In the genomic region with DNA sequence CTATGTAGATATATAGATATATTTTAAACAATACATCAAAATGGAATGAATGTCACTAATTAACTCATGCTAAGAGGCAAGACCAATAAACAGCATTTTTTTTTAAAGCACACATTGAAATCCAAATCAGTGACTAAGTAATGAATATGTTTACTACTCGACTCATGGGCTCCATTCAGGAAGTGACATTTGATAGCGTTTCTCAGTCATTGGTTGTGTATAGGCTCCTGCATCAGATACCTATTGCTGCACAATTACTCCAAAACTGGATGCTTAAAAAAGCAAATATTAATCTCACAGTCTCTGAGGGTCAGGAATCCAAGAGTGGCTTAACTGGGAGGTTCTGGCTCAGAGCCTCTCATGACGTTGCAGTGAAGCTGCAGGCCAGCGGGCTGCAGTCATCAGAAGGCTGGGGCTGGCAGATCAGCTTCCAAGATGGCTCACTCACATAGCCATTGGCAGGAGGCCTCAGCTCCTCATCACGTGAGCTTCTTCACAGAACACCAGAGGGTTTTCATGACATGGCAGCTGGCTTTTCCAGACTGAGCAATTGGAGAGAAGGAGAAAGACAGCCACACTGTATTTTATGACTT, we compare ENCODE assay signal across 11 cellular contexts.
A peak's percentile ranks its signal among the peaks of the same experiment; 100 is the strongest.
DNase-seq lines count a peak whose midpoint lies in the region; ATAC-seq and TF ChIP-seq lines count a peak whose summit lies in the region.
"Had no signal": no experiment of that assay in that cellular context is flagged by ENCODE, and none has a peak within 500 bp of the region (broad histone marks: within the 10 kb centered on the region; RNA-seq: fewer than 3 reads in every experiment).

No MANE protein-coding gene starts in this region.

- H3K36me3 ChIP-seq in thyroid gland = no peaks in the 10 kb centered on the region
- H3K36me3 ChIP-seq: ascending aorta had no signal

- POLR2A ChIA-PET in GM10248 (lab: Yijun Ruan, JAX) = no interaction called here

- intact Hi-C loops in right cardiac atrium (cut with DNase I) = no loop called here
- intact Hi-C loops in thyroid gland (cut with DNase I) = no loop called here

- TF ChIP-seq POLR2A in thyroid gland (IDR thresholded peaks at IDR 0.05) = no peak

- CTCF ChIA-PET in GM10248 (lab: Yijun Ruan, JAX) = no interaction called here

- ATAC-seq in right cardiac atrium (peak; percentile 78 to 81), HG02970 (IDR thresholded peaks at IDR 0.05; ENCODE audit: low FRiP score, unreplicated experiment) (no peak), GM19395 (IDR thresholded peaks at IDR 0.05; ENCODE audit: unreplicated experiment) (no peak)

- DNase-seq in NCI-H146 (lab: John Stamatoyannopoulos, UW) (peak; percentile 14), NCI-H146 treated with DMSO at 0.1 percent for 48 hours (lab: John Stamatoyannopoulos, UW; ENCODE audit: unreplicated experiment) (no peak), astrocyte of the hippocampus (ENCODE audit: low read depth, low spot score) (peak; percentile 41), right cardiac atrium (peak; percentile 82 to 93 (median 87)), thyroid gland (peak; percentile 25 to 42), GM10248 (ENCODE audit: extremely low spot score) (no peak)
- DNase-seq: 8988T, GOT3 had no signal

- 36% methylated on average over 5 of the region's 5 CpGs for WGBS in right cardiac atrium
- WGBS in thyroid gland, 2 donors = 38 to 71% methylated on average over 5 of the region's 5 CpGs

- H3K4me3 ChIP-seq in right cardiac atrium (ENCODE audit: low read length) = no peak overlapping the region
- no peak overlapping the region for H3K4me3 ChIP-seq in thyroid gland (replicated peaks in 1 of 3)
- H3K4me3 ChIP-seq: ascending aorta had no signal

- H3K27me3 ChIP-seq in right cardiac atrium (ENCODE audit: control insufficient read depth, insufficient read depth) (no peaks in the 10 kb centered on the region), thyroid gland (no peaks in the 10 kb centered on the region)
- H3K27me3 ChIP-seq: ascending aorta had no signal

- peaks cover 3% of the 10 kb centered on the region for H3K4me1 ChIP-seq in right cardiac atrium (ENCODE audit: control insufficient read depth, insufficient read depth, low read length)
- no peaks in the 10 kb centered on the region for H3K4me1 ChIP-seq in thyroid gland
- H3K4me1 ChIP-seq: ascending aorta had no signal

- H3K9me3 ChIP-seq in right cardiac atrium (ENCODE audit: control insufficient read depth, low read length) (no peaks in the 10 kb centered on the region), thyroid gland (no peaks in the 10 kb centered on the region)
- H3K9me3 ChIP-seq: ascending aorta had no signal

- H3K27ac ChIP-seq in right cardiac atrium (ENCODE audit: low read length) (no peak overlapping the region), thyroid gland (no peak overlapping the region)
- H3K27ac ChIP-seq: ascending aorta had no signal

- no peak for TF ChIP-seq CTCF in thyroid gland (IDR thresholded peaks at IDR 0.05)
- TF ChIP-seq CTCF in GM10248 (IDR thresholded peaks at IDR 0.05; ENCODE audit: control extremely low read depth, extremely low read depth, low read depth, missing control alignments) = no peak

Comparison
In these comparisons a context has a peak if more than half of its experiments do, and no peak if none do; other contexts are left out.
1. DNase-seq: peak in NCI-H146 (single experiment), astrocyte of the hippocampus (single experiment), right cardiac atrium (3 of 3) and thyroid gland (2 of 2); none in NCI-H146 treated with DMSO at 0.1 percent for 48 hours (single experiment) and GM10248 (single experiment).
2. ATAC-seq: peak in right cardiac atrium (2 of 2); none in HG02970 (single experiment) and GM19395 (single experiment).